11 cellular contexts compared by ENCODE assay signal in the genomic region with DNA sequence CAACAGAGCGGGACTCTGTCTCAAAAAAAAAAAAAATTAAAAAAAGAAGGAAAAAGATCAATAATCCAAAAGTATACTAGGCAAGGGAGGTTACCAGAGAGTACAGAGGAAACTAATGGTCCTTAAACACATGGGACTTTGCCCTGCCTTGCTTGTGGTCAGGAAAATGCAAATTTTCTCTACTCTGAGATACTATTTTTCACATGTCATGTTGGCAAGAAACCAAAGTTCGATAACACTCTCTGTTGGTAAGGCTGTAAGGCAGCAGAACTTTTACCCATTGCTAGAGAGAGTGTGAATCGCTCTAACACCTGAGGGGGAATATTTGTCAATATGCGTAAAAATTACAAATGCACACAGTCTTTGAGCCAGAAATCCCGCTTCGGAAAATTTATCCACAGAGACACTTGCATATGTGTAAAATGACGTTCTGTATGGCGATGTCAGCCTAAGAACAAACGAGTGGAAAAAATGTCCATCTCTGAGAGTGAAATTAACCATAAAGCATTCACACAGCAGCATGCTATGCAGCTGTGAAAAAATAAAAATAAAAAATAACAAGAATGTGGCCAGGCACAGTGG. TPM values are rescaled to one million over a fixed set of nuclear protein-coding genes. Genes with fewer than 3 reads are reported as not detected.
DNase-seq lines count a peak whose midpoint lies in the region; ATAC-seq, FAIRE-seq and TF ChIP-seq lines count a peak whose summit lies in the region.
"Had no signal": no experiment of that assay in that cellular context is flagged by ENCODE, and none has a peak within 500 bp of the region (broad histone marks: within the 10 kb centered on the region; RNA-seq: fewer than 3 reads in every experiment).

No MANE protein-coding gene starts in this region.

- H3K27ac Mint-ChIP-seq in central memory CD8-positive, alpha-beta T cell (ENCODE audit: low read depth), result peak overlapping the region; percentile 35
- no peak overlapping the region for H3K27ac Mint-ChIP-seq in activated T-cell treated with anti-CD3 and anti-CD28 coated beads, Interleukin-2, amount 50 U/mL, for 24 hours

- peak; percentile 84 for FAIRE-seq in GM12891 (lab: Jason Lieb, UNC)

- peaks cover 10% of the 10 kb centered on the region for H3K4me1 Mint-ChIP-seq in central memory CD8-positive, alpha-beta T cell
- H3K4me1 Mint-ChIP-seq in activated T-cell treated with anti-CD3 and anti-CD28 coated beads, Interleukin-2, amount 50 U/mL, for 24 hours (ENCODE audit: low read depth), result peaks cover 6% of the 10 kb centered on the region

- H3K9me3 Mint-ChIP-seq in central memory CD8-positive, alpha-beta T cell, result no peaks in the 10 kb centered on the region
- H3K9me3 Mint-ChIP-seq in activated T-cell treated with anti-CD3 and anti-CD28 coated beads, Interleukin-2, amount 50 U/mL, for 24 hours, result no peaks in the 10 kb centered on the region

- ATAC-seq in GM19468 (IDR thresholded peaks at IDR 0.05; ENCODE audit: extremely low read depth, unreplicated experiment) (peak; percentile 79), HG03139 (IDR thresholded peaks at IDR 0.05; ENCODE audit: unreplicated experiment) (peak; percentile 58)
- peak; percentile 83 for ATAC-seq in central memory CD8-positive, alpha-beta T cell (replicated peaks; ENCODE audit: extremely low read depth, poor library complexity, severe bottlenecking)

- 0 out of 2 replicates have a peak, but pooled peaks have one; percentile 37 for TF ChIP-seq POLR2A in GM12891 (IDR thresholded peaks at IDR 0.05; ENCODE audit: low read depth, low read length)

- DNase-seq in GM12891 (ENCODE audit: insufficient read length, low spot score) (no peak), SHP77 (lab: John Stamatoyannopoulos, UW) (no peak), UCSD-AML1 (lab: John Stamatoyannopoulos, UW; ENCODE audit: unreplicated experiment) (no peak)
- no peak for DNase-seq in central memory CD8-positive, alpha-beta T cell (ENCODE audit: low spot score in 2 of 2)
- no peak for DNase-seq in activated T-cell treated with anti-CD3 and anti-CD28 coated beads, Interleukin-2, amount 50 U/mL, for 24 hours
- DNase-seq in activated naive CD4-positive, alpha-beta T cell treated with anti-CD3 and anti-CD28 coated beads, Interleukin-2, amount 50 U/mL, for 16 hours, result no peak
- DNase-seq: CD4-positive, alpha-beta memory T cell; hypothalamus; NCI-H774 had no signal

- no peaks in the 10 kb centered on the region for H3K27me3 Mint-ChIP-seq in central memory CD8-positive, alpha-beta T cell
- no peaks in the 10 kb centered on the region for H3K27me3 Mint-ChIP-seq in activated T-cell treated with anti-CD3 and anti-CD28 coated beads, Interleukin-2, amount 50 U/mL, for 24 hours
- H3K27me3 Mint-ChIP-seq: CD4-positive, alpha-beta memory T cell had no signal

- no peak overlapping the region for H3K4me3 Mint-ChIP-seq in central memory CD8-positive, alpha-beta T cell
- H3K4me3 Mint-ChIP-seq in activated T-cell treated with anti-CD3 and anti-CD28 coated beads, Interleukin-2, amount 50 U/mL, for 24 hours, result no peak overlapping the region
- H3K4me3 Mint-ChIP-seq: CD4-positive, alpha-beta memory T cell had no signal

- H3K36me3 Mint-ChIP-seq in central memory CD8-positive, alpha-beta T cell (ENCODE audit: insufficient read depth), result peaks cover 3% of the 10 kb centered on the region
- H3K36me3 Mint-ChIP-seq in activated T-cell treated with anti-CD3 and anti-CD28 coated beads, Interleukin-2, amount 50 U/mL, for 24 hours (ENCODE audit: low read depth), result no peaks in the 10 kb centered on the region
- H3K36me3 Mint-ChIP-seq: CD4-positive, alpha-beta memory T cell had no signal

TF ChIP-seq in GM12891, 5 proteins besides CTCF, POLR2A, EP300 and RAD21:
- TF ChIP-seq POLR2AphosphoS5 (IDR thresholded peaks at IDR 0.05; ENCODE audit: low read depth, low read length), result no peak
- TF ChIP-seq SPI1 (IDR thresholded peaks at IDR 0.05; ENCODE audit: low read depth, low read length), result no peak
- peak; percentile 96 for TF ChIP-seq POU2F2 (IDR thresholded peaks at IDR 0.05; ENCODE audit: low read depth, low read length)
- peak; percentile 18; the same call in 1 of the 2 replicates for TF ChIP-seq TAF1 (IDR thresholded peaks at IDR 0.05; ENCODE audit: low read depth, low read length)

RNA-seq across cellular contexts. Expression of a gene that starts 9.4 kb away (rescaled TPM):
- 3.4 TPM for polyA plus RNA-seq in GM12891 (2012; ENCODE audit: low read depth, missing spikeins)

RNA-seq across cellular contexts. Expression of a gene that starts 12.4 kb away (rescaled TPM):
- not detected for polyA plus RNA-seq in GM12891 (2012; ENCODE audit: low read depth, missing spikeins)

RNA-seq across cellular contexts. Expression of a gene that starts 16.0 kb away (rescaled TPM):
- polyA plus RNA-seq in GM12891 (2012; ENCODE audit: low read depth, missing spikeins), result 18.4 TPM

RNA-seq across cellular contexts. Expression of a gene that starts 46.3 kb away (rescaled TPM):
- not detected for polyA plus RNA-seq in GM12891 (2012; ENCODE audit: low read depth, missing spikeins)
- polyA plus RNA-seq: CD4-positive, alpha-beta memory T cell had no signal

RNA-seq across cellular contexts. Expression of a gene that starts 57.0 kb away (rescaled TPM):
- 0.54 TPM for polyA plus RNA-seq in GM12891 (2012; ENCODE audit: low read depth, missing spikeins)
